ENCODE assay signal across 34 cellular contexts in the genomic region with DNA sequence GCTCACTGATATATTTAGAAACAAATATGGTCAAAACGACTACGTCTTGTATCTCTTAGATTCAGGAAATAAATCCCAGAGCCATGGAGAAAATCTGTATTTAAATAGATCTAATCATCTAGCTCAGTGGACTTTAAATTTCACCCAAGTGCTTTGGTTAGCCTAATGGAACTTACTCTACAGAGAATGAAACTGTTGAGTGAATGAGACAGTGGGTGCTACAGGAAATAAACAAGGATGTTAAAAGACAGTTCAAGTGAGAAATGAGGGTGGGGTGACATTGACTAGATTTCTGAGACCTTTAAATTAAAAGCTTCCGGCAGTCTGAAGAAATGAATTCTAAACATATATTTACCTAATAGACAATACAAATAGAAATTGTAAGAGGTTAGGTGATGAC.
"Had no signal": no experiment of that assay in that cellular context is flagged by ENCODE, and none has a peak within 500 bp of the region (broad histone marks: within the 10 kb centered on the region; RNA-seq: fewer than 3 reads in every experiment).

No MANE protein-coding gene starts in this region.

- H3K27me3 Mint-ChIP-seq: activated B cell treated with CpG ODN at 0.5 μM for 24 hours; activated CD8-positive, alpha-beta memory T cell treated with anti-CD3 and anti-CD28 coated beads, Interleukin-2, amount 10 ng/mL, durations not matched to agents 7 days and 5 days; activated CD8-positive, alpha-beta T cell treated with anti-CD3 and anti-CD28 coated beads for 36 hours; activated naive CD4-positive, alpha-beta T cell treated with anti-CD3 and anti-CD28 coated beads, Interleukin-2, amount 50 U/mL, for 24 hours; activated naive CD8-positive, alpha-beta T cell treated with anti-CD3 and anti-CD28 coated beads for 36 hours; activated naive CD8-positive, alpha-beta T cell treated with anti-CD3 and anti-CD28 coated beads, Interleukin-2, amount 50 U/mL, for 24 hours; brain had no signal

- H3K27me3 ChIP-seq: adrenal gland, breast epithelium, cardiac muscle cell, colonic mucosa, esophagus squamous epithelium, heart left ventricle had no signal

- H3K36me3 Mint-ChIP-seq: activated CD8-positive, alpha-beta memory T cell treated with anti-CD3 and anti-CD28 coated beads, Interleukin-2, amount 10 ng/mL, durations not matched to agents 7 days and 5 days; activated naive CD4-positive, alpha-beta T cell treated with anti-CD3 and anti-CD28 coated beads, Interleukin-2, amount 50 U/mL, for 24 hours; brain had no signal

- ATAC-seq: activated CD4-positive, CD25-positive, alpha-beta regulatory T cell treated with anti-CD3 and anti-CD28 coated beads, Interleukin-2, amount 50 U/mL, for 24 hours; activated CD8-positive, alpha-beta memory T cell treated with anti-CD3 and anti-CD28 coated beads, Interleukin-2, amount 10 ng/mL, durations not matched to agents 7 days and 5 days; activated CD8-positive, alpha-beta T cell treated with anti-CD3 and anti-CD28 coated beads for 36 hours; activated naive CD8-positive, alpha-beta T cell treated with anti-CD3 and anti-CD28 coated beads, Interleukin-2, amount 50 U/mL, for 24 hours; heart left ventricle had no signal

- H3K27ac ChIP-seq: adrenal gland, breast epithelium, cardiac muscle cell, colonic mucosa, epithelial cell of prostate, esophagus squamous epithelium, heart left ventricle had no signal

- H3K9me3 Mint-ChIP-seq: brain had no signal

- H3K36me3 ChIP-seq: adrenal gland, breast epithelium, cardiac muscle cell, colonic mucosa, esophagus squamous epithelium, heart left ventricle, WERI-Rb-1 had no signal

- H3K9me3 ChIP-seq: adrenal gland, breast epithelium, colonic mucosa, esophagus squamous epithelium, heart left ventricle had no signal

- DNase-seq: activated B cell treated with CpG ODN at 0.5 μM for 24 hours; activated CD4-positive, alpha-beta T cell treated with anti-CD3 and anti-CD28 coated beads for 48 hours; activated CD4-positive, alpha-beta T cell treated with anti-CD3 and anti-CD28 coated beads, Interleukin-2, amount 50 U/mL, for 1 hour; activated CD4-positive, alpha-beta T cell treated with anti-CD3 and anti-CD28 coated beads, Interleukin-2, amount 50 U/mL, for 48 hours; activated CD8-positive, alpha-beta memory T cell treated with anti-CD3 and anti-CD28 coated beads, Interleukin-2, amount 10 ng/mL, durations not matched to agents 7 days and 5 days; activated CD8-positive, alpha-beta memory T cell treated with anti-CD3 and anti-CD28 coated beads, Interleukin-2, amount 50 U/mL, for 4 hours; activated CD8-positive, alpha-beta T cell treated with anti-CD3 and anti-CD28 coated beads for 36 hours; activated effector memory CD4-positive, alpha-beta T cell treated with anti-CD3 and anti-CD28 coated beads, Interleukin-2, amount 50 U/mL, for 16 hours; activated naive CD4-positive, alpha-beta T cell treated with anti-CD3 and anti-CD28 coated beads for 36 hours; activated naive CD8-positive, alpha-beta T cell treated with anti-CD3 and anti-CD28 coated beads for 36 hours; activated naive CD8-positive, alpha-beta T cell treated with anti-CD3 and anti-CD28 coated beads, Interleukin-2, amount 50 U/mL, for 24 hours; activated T-cell treated with anti-CD3 and anti-CD28 coated beads, Interleukin-2, amount 50 U/mL, for 1 hour; activated T-cell treated with anti-CD3 and anti-CD28 coated beads, Interleukin-2, amount 50 U/mL, for 48 hours; adrenal gland; amygdala; aorta; central memory CD4-positive, alpha-beta T cell; cerebellar nuclear complex; colonic mucosa; effector CD8-positive, alpha-beta T cell; esophagus squamous epithelium; foreskin melanocyte; heart left ventricle; hypothalamus; WERI-Rb-1 had no signal

- H3K4me3 ChIP-seq: adrenal gland, breast epithelium, cardiac muscle cell, colonic mucosa, esophagus squamous epithelium, heart left ventricle had no signal

- H3K4me1 ChIP-seq: adrenal gland, breast epithelium, colonic mucosa, esophagus squamous epithelium, heart left ventricle had no signal

- H3K4me1 Mint-ChIP-seq: activated B cell treated with CpG ODN at 0.5 μM for 24 hours; activated CD8-positive, alpha-beta memory T cell treated with anti-CD3 and anti-CD28 coated beads, Interleukin-2, amount 10 ng/mL, durations not matched to agents 7 days and 5 days; activated naive CD4-positive, alpha-beta T cell treated with anti-CD3 and anti-CD28 coated beads, Interleukin-2, amount 50 U/mL, for 24 hours; activated naive CD8-positive, alpha-beta T cell treated with anti-CD3 and anti-CD28 coated beads for 36 hours; activated naive CD8-positive, alpha-beta T cell treated with anti-CD3 and anti-CD28 coated beads, Interleukin-2, amount 50 U/mL, for 24 hours; brain had no signal

- H3K4me3 Mint-ChIP-seq: activated B cell treated with CpG ODN at 0.5 μM for 24 hours; activated CD8-positive, alpha-beta memory T cell treated with anti-CD3 and anti-CD28 coated beads, Interleukin-2, amount 10 ng/mL, durations not matched to agents 7 days and 5 days; activated CD8-positive, alpha-beta T cell treated with anti-CD3 and anti-CD28 coated beads for 36 hours; activated naive CD4-positive, alpha-beta T cell treated with anti-CD3 and anti-CD28 coated beads for 36 hours; activated naive CD4-positive, alpha-beta T cell treated with anti-CD3 and anti-CD28 coated beads, Interleukin-2, amount 50 U/mL, for 24 hours; activated naive CD8-positive, alpha-beta T cell treated with anti-CD3 and anti-CD28 coated beads for 36 hours; activated naive CD8-positive, alpha-beta T cell treated with anti-CD3 and anti-CD28 coated beads, Interleukin-2, amount 50 U/mL, for 24 hours; activated T-helper 1 cell treated with anti-CD3 and anti-CD28 coated beads, Interleukin-12 subunit alpha, Interleukin-12 subunit beta, Interleukin-2, Interleukin-4 antibody, amounts not matched to agents 30 ng/mL and 10 ng/mL and 1 ng/mL, durations not matched to agents 14 hours and 24 hours and 36 hours; brain; T-helper 2 cell treated with Interferon-gamma antibody and Interleukin-4, amounts not matched to agents 5 μg/mL and 100 μg/mL, for 36 hours had no signal

- H3K27ac Mint-ChIP-seq: activated B cell treated with CpG ODN at 0.5 μM for 24 hours; activated CD8-positive, alpha-beta memory T cell treated with anti-CD3 and anti-CD28 coated beads, Interleukin-2, amount 10 ng/mL, durations not matched to agents 7 days and 5 days; activated CD8-positive, alpha-beta T cell treated with anti-CD3 and anti-CD28 coated beads for 36 hours; activated naive CD4-positive, alpha-beta T cell treated with anti-CD3 and anti-CD28 coated beads for 36 hours; activated naive CD4-positive, alpha-beta T cell treated with anti-CD3 and anti-CD28 coated beads, Interleukin-2, amount 50 U/mL, for 24 hours; activated naive CD8-positive, alpha-beta T cell treated with anti-CD3 and anti-CD28 coated beads for 36 hours; activated naive CD8-positive, alpha-beta T cell treated with anti-CD3 and anti-CD28 coated beads, Interleukin-2, amount 50 U/mL, for 24 hours; activated T-helper 1 cell treated with anti-CD3 and anti-CD28 coated beads, Interleukin-12 subunit alpha, Interleukin-12 subunit beta, Interleukin-2, Interleukin-4 antibody, amounts not matched to agents 30 ng/mL and 10 ng/mL and 1 ng/mL, durations not matched to agents 14 hours and 24 hours and 36 hours; activated T-helper 2 cell treated with anti-CD3 and anti-CD28 coated beads, Interferon-gamma antibody, Interleukin-2, Interleukin-4, amounts not matched to agents 10 μg/mL and 5 μg/mL and 100 μg/mL, durations not matched to agents 14 hours and 24 hours and 36 hours; brain; T-helper 2 cell treated with Interferon-gamma antibody and Interleukin-4, amounts not matched to agents 5 μg/mL and 100 μg/mL, for 36 hours had no signal
